Comparison of ENCODE assay signal across 16 cellular contexts in genomic region chr13:71619096-71619495, GRCh38.
DNase-seq lines count a peak whose midpoint lies in the region; FAIRE-seq and TF ChIP-seq lines count a peak whose summit lies in the region.
"Had no signal": no experiment of that assay in that cellular context is flagged by ENCODE, and none has a peak within 500 bp of the region (broad histone marks: within the 10 kb centered on the region; RNA-seq: fewer than 3 reads in every experiment).

No MANE protein-coding gene starts in this region.

- no peak overlapping the region for H3K14ac ChIP-seq in mesenchymal stem cell (ENCODE audit: low read length in 2 of 2)

- H3K4me1 ChIP-seq in mesenchymal stem cell (ENCODE audit: control insufficient read depth, insufficient read depth, low read depth, low read length) (no peaks in the 10 kb centered on the region), smooth muscle cell (ENCODE audit: low read depth) (peaks cover 17% of the 10 kb centered on the region)
- H3K4me1 ChIP-seq: BLaER1 had no signal

- no peak overlapping the region for H2BK15ac ChIP-seq in mesenchymal stem cell (ENCODE audit: low read depth, poor library complexity, severe bottlenecking)

- CTCF ChIA-PET in RWPE1 (lab: Yijun Ruan, JAX), result no interaction called here

- H3K27ac ChIP-seq in mesenchymal stem cell (ENCODE audit: low read length, poor library complexity, severe bottlenecking) (no peak overlapping the region), smooth muscle cell (ENCODE audit: low read depth) (no peak overlapping the region), RWPE1 (no peak overlapping the region)
- H3K27ac ChIP-seq: BLaER1 had no signal

- no peak overlapping the region for H4K8ac ChIP-seq in mesenchymal stem cell (ENCODE audit: low read length)

- no peak overlapping the region for H3K18ac ChIP-seq in mesenchymal stem cell (ENCODE audit: low read depth in 1 of 2, low read length in 2 of 2)

- no peak overlapping the region for H2BK5ac ChIP-seq in mesenchymal stem cell (ENCODE audit: low read depth, low read length, poor library complexity, severe bottlenecking)

- H3K4me2 ChIP-seq in mesenchymal stem cell (ENCODE audit: low read length, poor library complexity, severe bottlenecking) (no peak overlapping the region), smooth muscle cell (peak overlapping the region; percentile 62)
- H3K4me2 ChIP-seq: BLaER1 had no signal

- no peaks in the 10 kb centered on the region for H3K79me2 ChIP-seq in smooth muscle cell (ENCODE audit: low read depth)

- no peaks in the 10 kb centered on the region for H4K20me1 ChIP-seq in smooth muscle cell (ENCODE audit: low read depth)
- H4K20me1 ChIP-seq: BLaER1 had no signal

- no peak overlapping the region for H2BK120ac ChIP-seq in mesenchymal stem cell (ENCODE audit: low read depth, low read length)

- H4K91ac ChIP-seq in mesenchymal stem cell (ENCODE audit: low read length), result no peak overlapping the region

- no peak overlapping the region for H2AFZ ChIP-seq in mesenchymal stem cell (ENCODE audit: low read depth, low read length)
- H2AFZ ChIP-seq in smooth muscle cell (ENCODE audit: low read depth), result no peak overlapping the region

- peak; percentile 83 for FAIRE-seq in endometrium (lab: Jason Lieb, UNC)

- no peak overlapping the region for H2AK5ac ChIP-seq in mesenchymal stem cell (ENCODE audit: low read length, severe bottlenecking)

- H3K36me3 ChIP-seq in mesenchymal stem cell (ENCODE audit: control insufficient read depth in 1 of 2, insufficient read depth in 2 of 2, low read depth in 1 of 2, low read length in 2 of 2) (no peaks in the 10 kb centered on the region), smooth muscle cell (ENCODE audit: low read depth) (no peaks in the 10 kb centered on the region)
- H3K36me3 ChIP-seq: BLaER1 had no signal

- no peak overlapping the region for H2BK12ac ChIP-seq in mesenchymal stem cell (ENCODE audit: low read length in 2 of 2)

- H3K23ac ChIP-seq in mesenchymal stem cell (ENCODE audit: low read length in 2 of 2), result no peak overlapping the region

- TF ChIP-seq CTCF in smooth muscle cell (IDR thresholded peaks at IDR 0.05; ENCODE audit: borderline replicate concordance, insufficient read depth, poor library complexity, severe bottlenecking) (no peak), RWPE1 (conservative IDR thresholded peaks at IDR 0.05; ENCODE audit: low read depth) (no peak)

- H3K9me3 ChIP-seq in mesenchymal stem cell (ENCODE audit: control insufficient read depth, low read length), result no peaks in the 10 kb centered on the region
- no peaks in the 10 kb centered on the region for H3K9me3 ChIP-seq in smooth muscle cell (replicated peaks; ENCODE audit: low read depth)
- H3K9me3 ChIP-seq: BLaER1 had no signal

- H3K4me3 ChIP-seq in mesenchymal stem cell (ENCODE audit: insufficient read depth in 1 of 2, low read depth in 1 of 2, low read length in 2 of 2) (no peak overlapping the region), smooth muscle cell (no peak overlapping the region)
- H3K4me3 ChIP-seq: BLaER1 had no signal

- H3K79me1 ChIP-seq in mesenchymal stem cell (replicated peaks; ENCODE audit: low read length, poor library complexity, severe bottlenecking), result no peaks in the 10 kb centered on the region

- H3K27me3 ChIP-seq in mesenchymal stem cell (ENCODE audit: control insufficient read depth in 1 of 2, insufficient read depth in 1 of 2, low read length in 2 of 2), result no peaks in the 10 kb centered on the region
- H3K27me3 ChIP-seq in smooth muscle cell (ENCODE audit: low read depth), result no peaks in the 10 kb centered on the region
- H3K27me3 ChIP-seq: BLaER1 had no signal

- POLR2A ChIA-PET in RWPE1 (lab: Yijun Ruan, JAX; ENCODE audit: low non-redundant PET), result no interaction called here

- H3K4ac ChIP-seq in mesenchymal stem cell (ENCODE audit: low read depth in 1 of 2, low read length in 2 of 2), result no peak overlapping the region

- no peaks in the 10 kb centered on the region for H3F3A ChIP-seq in smooth muscle cell (ENCODE audit: low read depth)

- DNase-seq in NCI-H82 (lab: John Stamatoyannopoulos, UW), result peak; percentile 14
- no peak for DNase-seq in NCI-H82 treated with DMSO at 0.1 percent for 48 hours (lab: John Stamatoyannopoulos, UW; ENCODE audit: unreplicated experiment)
- peak; percentile 40 for DNase-seq in mesenchymal stem cell
- DNase-seq in smooth muscle cell (lab: John Stamatoyannopoulos, UW; ENCODE audit: unreplicated experiment), result no peak
- no peak for DNase-seq in HT-29 (ENCODE audit: low spot score)
- no peak for DNase-seq in RWPE1 (ENCODE audit: low spot score)
- no peak for DNase-seq in kidney glomerular epithelial cell (lab: John Stamatoyannopoulos, UW)
- DNase-seq: 8988T; CD4-positive, alpha-beta memory T cell; DMS153; DMS79; GF-D8; GOT3; H7 had no signal

- H3K9ac ChIP-seq in mesenchymal stem cell (ENCODE audit: low read length) (no peak overlapping the region), smooth muscle cell (ENCODE audit: low read depth) (no peak overlapping the region)
- H3K9ac ChIP-seq: BLaER1 had no signal

Comparison
In these comparisons a context has a peak if more than half of its experiments do, and no peak if none do; other contexts are left out.
1. DNase-seq: peak in NCI-H82 (single experiment) and mesenchymal stem cell (single experiment); none in NCI-H82 treated with DMSO at 0.1 percent for 48 hours (single experiment), smooth muscle cell (single experiment), HT-29 (single experiment), RWPE1 (single experiment) and kidney glomerular epithelial cell (single experiment).